ENCODE assay signal across 1 cellular context in the genomic region with DNA sequence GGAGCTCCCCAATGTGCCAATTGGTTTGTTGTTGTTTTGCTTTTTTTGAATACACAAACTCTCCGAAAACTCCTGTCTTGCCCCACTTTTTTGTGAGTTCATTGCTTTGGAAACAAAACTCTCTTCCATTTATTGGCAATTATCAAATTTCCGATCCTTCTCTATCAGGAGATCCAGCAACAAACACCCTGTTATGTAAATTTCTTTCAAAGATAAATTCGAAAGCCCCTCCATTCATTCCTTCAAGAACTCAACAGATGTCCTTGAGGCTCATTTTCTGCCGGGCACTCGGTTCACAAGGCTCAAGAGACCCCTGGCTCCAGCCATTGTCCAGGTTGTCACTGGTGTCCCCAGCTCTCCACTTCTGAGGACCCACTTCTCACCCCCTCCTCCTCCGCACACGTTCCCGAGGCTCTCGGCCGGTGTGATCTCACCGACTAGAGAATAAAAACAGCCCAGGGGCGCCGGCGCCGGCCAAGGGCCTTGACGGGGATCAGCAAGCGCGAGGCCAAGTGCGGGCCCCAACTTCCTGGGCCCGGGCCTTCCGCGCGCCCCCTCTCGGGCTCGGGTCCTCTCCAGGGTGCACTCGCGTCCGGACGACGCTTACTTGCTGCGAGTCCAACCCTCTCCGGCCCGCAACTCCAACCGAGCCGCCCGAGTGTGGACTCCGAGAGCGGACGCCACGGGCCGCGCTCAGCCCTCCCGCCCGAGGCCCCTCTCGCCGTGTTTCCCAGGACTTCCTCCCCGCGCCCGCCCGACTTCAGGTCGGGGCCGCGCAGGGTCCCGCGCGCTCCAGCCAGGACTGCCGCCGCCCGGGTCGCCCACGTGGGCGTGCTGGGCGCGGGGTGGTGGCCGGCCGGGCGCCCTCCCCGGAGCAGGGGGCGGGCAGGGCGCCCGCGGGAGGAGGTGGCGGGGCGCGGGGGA.
TF ChIP-seq lines count a peak whose summit lies in the region.

No MANE protein-coding gene starts in this region.

TF ChIP-seq in HepG2, 621 proteins besides CTCF, POLR2A, EP300 and RAD21 (continued from another document and continues in another):
- TF ChIP-seq, protein P1, sequence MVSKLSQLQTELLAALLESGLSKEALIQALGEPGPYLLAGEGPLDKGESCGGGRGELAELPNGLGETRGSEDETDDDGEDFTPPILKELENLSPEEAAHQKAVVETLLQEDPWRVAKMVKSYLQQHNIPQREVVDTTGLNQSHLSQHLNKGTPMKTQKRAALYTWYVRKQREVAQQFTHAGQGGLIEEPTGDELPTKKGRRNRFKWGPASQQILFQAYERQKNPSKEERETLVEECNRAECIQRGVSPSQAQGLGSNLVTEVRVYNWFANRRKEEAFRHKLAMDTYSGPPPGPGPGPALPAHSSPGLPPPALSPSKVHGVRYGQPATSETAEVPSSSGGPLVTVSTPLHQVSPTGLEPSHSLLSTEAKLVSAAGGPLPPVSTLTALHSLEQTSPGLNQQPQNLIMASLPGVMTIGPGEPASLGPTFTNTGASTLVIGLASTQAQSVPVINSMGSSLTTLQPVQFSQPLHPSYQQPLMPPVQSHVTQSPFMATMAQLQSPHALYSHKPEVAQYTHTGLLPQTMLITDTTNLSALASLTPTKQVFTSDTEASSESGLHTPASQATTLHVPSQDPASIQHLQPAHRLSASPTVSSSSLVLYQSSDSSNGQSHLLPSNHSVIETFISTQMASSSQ (IDR thresholded peaks at IDR 0.05; ENCODE audit: low read depth) = no peak
- TF ChIP-seq, protein P1 (CRISPR knock-in tag; IDR thresholded peaks at IDR 0.05; ENCODE audit: borderline replicate concordance) = no peak
- TF ChIP-seq PBX3 (CRISPR knock-in tag; IDR thresholded peaks at IDR 0.05; ENCODE audit: borderline replicate concordance) (no peak), EEA1 (CRISPR knock-in tag; IDR thresholded peaks at IDR 0.05; ENCODE audit: borderline replicate concordance) (no peak), SRY (CRISPR knock-in tag; IDR thresholded peaks at IDR 0.05) (peak; percentile 86), RBM39 (IDR thresholded peaks at IDR 0.05; ENCODE audit: low read depth, low read length, poor library complexity, severe bottlenecking) (peak; percentile 24), ZNF784 (CRISPR knock-in tag; IDR thresholded peaks at IDR 0.05; ENCODE audit: borderline replicate concordance) (no peak), EED (CRISPR knock-in tag; IDR thresholded peaks at IDR 0.05) (no peak), SMC3 (IDR thresholded peaks at IDR 0.05; ENCODE audit: low read length) (no peak), PHF20 (CRISPR knock-in tag; IDR thresholded peaks at IDR 0.05) (no peak), ZNF451 (CRISPR knock-in tag; IDR thresholded peaks at IDR 0.05) (no peak), ZNF33B (CRISPR knock-in tag; IDR thresholded peaks at IDR 0.05) (no peak), ZKSCAN5 (CRISPR knock-in tag; IDR thresholded peaks at IDR 0.05) (no peak), BHLHE40 (IDR thresholded peaks at IDR 0.05; ENCODE audit: low read length) (no peak), GMEB1 (CRISPR knock-in tag; IDR thresholded peaks at IDR 0.05; ENCODE audit: borderline replicate concordance) (no peak), MAF1 (CRISPR knock-in tag; IDR thresholded peaks at IDR 0.05; ENCODE audit: borderline replicate concordance) (no peak), ZNF12 (CRISPR knock-in tag; IDR thresholded peaks at IDR 0.05) (no peak), MIXL1 (CRISPR knock-in tag; IDR thresholded peaks at IDR 0.05) (no peak), ATF1 (CRISPR knock-in tag; IDR thresholded peaks at IDR 0.05) (no peak), PRMT3 (CRISPR knock-in tag; IDR thresholded peaks at IDR 0.05; ENCODE audit: borderline replicate concordance, low read depth) (no peak), ZNF841 (CRISPR knock-in tag; IDR thresholded peaks at IDR 0.05; ENCODE audit: borderline replicate concordance) (no peak), ZNF142 (CRISPR knock-in tag; IDR thresholded peaks at IDR 0.05) (peak; percentile 100), NFE2L2 (IDR thresholded peaks at IDR 0.05; ENCODE audit: low read length) (no peak), TEAD2 (CRISPR knock-in tag; IDR thresholded peaks at IDR 0.05) (no peak; the same call in 1 of the 2 replicates), RAD51 (IDR thresholded peaks at IDR 0.05; ENCODE audit: borderline replicate concordance) (no peak), ZNF367 (CRISPR knock-in tag; IDR thresholded peaks at IDR 0.05; ENCODE audit: borderline replicate concordance) (no peak), ZNF597 (CRISPR knock-in tag; IDR thresholded peaks at IDR 0.05) (no peak)
- TF ChIP-seq, protein P2, sequence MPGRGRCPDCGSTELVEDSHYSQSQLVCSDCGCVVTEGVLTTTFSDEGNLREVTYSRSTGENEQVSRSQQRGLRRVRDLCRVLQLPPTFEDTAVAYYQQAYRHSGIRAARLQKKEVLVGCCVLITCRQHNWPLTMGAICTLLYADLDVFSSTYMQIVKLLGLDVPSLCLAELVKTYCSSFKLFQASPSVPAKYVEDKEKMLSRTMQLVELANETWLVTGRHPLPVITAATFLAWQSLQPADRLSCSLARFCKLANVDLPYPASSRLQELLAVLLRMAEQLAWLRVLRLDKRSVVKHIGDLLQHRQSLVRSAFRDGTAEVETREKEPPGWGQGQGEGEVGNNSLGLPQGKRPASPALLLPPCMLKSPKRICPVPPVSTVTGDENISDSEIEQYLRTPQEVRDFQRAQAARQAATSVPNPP (CRISPR knock-in tag; IDR thresholded peaks at IDR 0.05) = no peak
- TF ChIP-seq, protein P3, sequence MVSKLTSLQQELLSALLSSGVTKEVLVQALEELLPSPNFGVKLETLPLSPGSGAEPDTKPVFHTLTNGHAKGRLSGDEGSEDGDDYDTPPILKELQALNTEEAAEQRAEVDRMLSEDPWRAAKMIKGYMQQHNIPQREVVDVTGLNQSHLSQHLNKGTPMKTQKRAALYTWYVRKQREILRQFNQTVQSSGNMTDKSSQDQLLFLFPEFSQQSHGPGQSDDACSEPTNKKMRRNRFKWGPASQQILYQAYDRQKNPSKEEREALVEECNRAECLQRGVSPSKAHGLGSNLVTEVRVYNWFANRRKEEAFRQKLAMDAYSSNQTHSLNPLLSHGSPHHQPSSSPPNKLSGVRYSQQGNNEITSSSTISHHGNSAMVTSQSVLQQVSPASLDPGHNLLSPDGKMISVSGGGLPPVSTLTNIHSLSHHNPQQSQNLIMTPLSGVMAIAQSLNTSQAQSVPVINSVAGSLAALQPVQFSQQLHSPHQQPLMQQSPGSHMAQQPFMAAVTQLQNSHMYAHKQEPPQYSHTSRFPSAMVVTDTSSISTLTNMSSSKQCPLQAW (CRISPR knock-in tag; IDR thresholded peaks at IDR 0.05) = 0 out of 2 replicates have a peak, but pooled peaks have one; percentile 10
